ENCODE assay signal across 4 cellular contexts in genomic region chr17:50182346-50182615, GRCh38. TPM values are rescaled to one million over a fixed set of nuclear protein-coding genes. Genes with fewer than 3 reads are reported as not detected.
"Had no signal": no experiment of that assay in that cellular context is flagged by ENCODE, and none has a peak within 500 bp of the region (broad histone marks: within the 10 kb centered on the region; RNA-seq: fewer than 3 reads in every experiment).

No MANE protein-coding gene starts in this region.

RNA-seq across cellular contexts. Expression of gene SGCA, which starts 16.5 kb away (rescaled TPM):
- total RNA-seq: activated CD4-positive, alpha-beta T cell treated with anti-CD3 and anti-CD28 coated beads, Interleukin-2, amount 10 ng/mL, durations not matched to agents 7 days and 5 days; kidney epithelial cell; natural killer cell had no signal
- polyA plus RNA-seq: immature natural killer cell had no signal

RNA-seq across cellular contexts. Expression of gene COL1A1, which starts 19.1 kb away (rescaled TPM):
- polyA plus RNA-seq: immature natural killer cell had no signal
